ENCODE assay signal across 10 cellular contexts in the genomic region with DNA sequence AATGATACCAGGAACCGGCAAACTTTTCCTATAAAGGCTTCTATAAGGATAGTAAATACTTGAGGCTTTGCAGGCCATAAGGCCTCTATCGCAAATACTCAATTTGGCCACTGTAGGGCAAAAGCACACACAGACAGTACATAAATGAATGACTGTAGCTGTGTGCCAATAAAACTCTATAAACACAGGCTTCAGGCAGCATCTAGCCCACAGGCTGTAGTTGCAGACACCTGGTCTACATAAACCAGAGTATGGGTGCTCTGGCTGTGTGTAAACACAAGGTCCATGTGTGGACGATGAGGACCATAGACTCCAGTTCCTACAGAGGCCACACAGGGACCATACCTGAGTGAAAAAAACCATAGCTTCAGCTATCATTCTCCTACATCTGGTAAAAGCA. TPM values are rescaled to one million over a fixed set of nuclear protein-coding genes. Genes with fewer than 3 reads are reported as not detected.
DNase-seq lines count a peak whose midpoint lies in the region; ATAC-seq and TF ChIP-seq lines count a peak whose summit lies in the region.
"Had no signal": no experiment of that assay in that cellular context is flagged by ENCODE, and none has a peak within 500 bp of the region (broad histone marks: within the 10 kb centered on the region; RNA-seq: fewer than 3 reads in every experiment).

No MANE protein-coding gene starts in this region.

- H3K9me3 ChIP-seq in liver (ENCODE audit: control insufficient read depth in 4 of 4, low read length in 3 of 4), result no peaks in the 10 kb centered on the region
- no peaks in the 10 kb centered on the region for H3K9me3 ChIP-seq in thyroid gland
- no peaks in the 10 kb centered on the region for H3K9me3 ChIP-seq in A673 (ENCODE audit: low read depth, low read length, poor library complexity, severe bottlenecking)

- no peaks in the 10 kb centered on the region for H3K27me3 Mint-ChIP-seq in activated CD8-positive, alpha-beta T cell treated with anti-CD3 and anti-CD28 coated beads for 36 hours
- H3K27me3 Mint-ChIP-seq in activated CD8-positive, alpha-beta T cell treated with anti-CD3 and anti-CD28 coated beads, Interleukin-2, amount 10 ng/mL, durations not matched to agents 7 days and 5 days (ENCODE audit: low read depth), result no peaks in the 10 kb centered on the region
- no peaks in the 10 kb centered on the region for H3K27me3 Mint-ChIP-seq in activated T-helper 17 cell treated with anti-CD3 and anti-CD28 coated beads, Interleukin-2, amount 50 U/mL, for 72 hours
- H3K27me3 Mint-ChIP-seq: CD4-positive, alpha-beta memory T cell had no signal

- TF ChIP-seq RAD21 in liver (IDR thresholded peaks at IDR 0.05), result peak; percentile 64 to 76

- no peak for ATAC-seq in activated CD8-positive, alpha-beta T cell treated with anti-CD3 and anti-CD28 coated beads for 36 hours
- no peak for ATAC-seq in activated CD8-positive, alpha-beta T cell treated with anti-CD3 and anti-CD28 coated beads, Interleukin-2, amount 10 ng/mL, durations not matched to agents 7 days and 5 days
- no peak for ATAC-seq in activated T-helper 17 cell treated with anti-CD3 and anti-CD28 coated beads, Interleukin-2, amount 50 U/mL, for 72 hours (replicated peaks)

- BruUV-seq in A673 (replicated peaks; lab: Mats Ljungman, UMichigan), result no TSS peak

- no peak for TF ChIP-seq CTCF in activated CD8-positive, alpha-beta T cell treated with anti-CD3 and anti-CD28 coated beads for 36 hours (IDR thresholded peaks at IDR 0.05)
- TF ChIP-seq CTCF in liver (IDR thresholded peaks at IDR 0.05; ENCODE audit: low read depth, low read length, missing input control) (peak; percentile 34), thyroid gland (IDR thresholded peaks at IDR 0.05) (peak in 1 of 6 experiments; percentile 3), A673 (conservative IDR thresholded peaks at IDR 0.05; ENCODE audit: low read depth, low read length) (no peak)

- no peaks in the 10 kb centered on the region for H3K9me3 Mint-ChIP-seq in activated CD8-positive, alpha-beta T cell treated with anti-CD3 and anti-CD28 coated beads for 36 hours
- H3K9me3 Mint-ChIP-seq in activated CD8-positive, alpha-beta T cell treated with anti-CD3 and anti-CD28 coated beads, Interleukin-2, amount 10 ng/mL, durations not matched to agents 7 days and 5 days (ENCODE audit: insufficient read depth), result no peaks in the 10 kb centered on the region
- no peaks in the 10 kb centered on the region for H3K9me3 Mint-ChIP-seq in activated T-helper 17 cell treated with anti-CD3 and anti-CD28 coated beads, Interleukin-2, amount 50 U/mL, for 72 hours
- H3K9me3 Mint-ChIP-seq: CD4-positive, alpha-beta memory T cell had no signal

- 45% methylated on average over 3 of the region's 3 CpGs for WGBS in liver
- WGBS in thyroid gland, 2 donors, result 77 to 80% methylated on average over 3 of the region's 3 CpGs

- no peak overlapping the region for H3K4me3 ChIP-seq in liver (ENCODE audit: low read depth in 1 of 3, low read length in 3 of 3)
- no peak overlapping the region for H3K4me3 ChIP-seq in thyroid gland (replicated peaks in 1 of 3)
- H3K4me3 ChIP-seq in A673 (ENCODE audit: low read depth, low read length, poor library complexity, severe bottlenecking), result no peak overlapping the region

- peaks cover 46% of the 10 kb centered on the region for H3K4me1 Mint-ChIP-seq in activated CD8-positive, alpha-beta T cell treated with anti-CD3 and anti-CD28 coated beads for 36 hours (ENCODE audit: low read depth)
- peaks cover 21% of the 10 kb centered on the region for H3K4me1 Mint-ChIP-seq in activated CD8-positive, alpha-beta T cell treated with anti-CD3 and anti-CD28 coated beads, Interleukin-2, amount 10 ng/mL, durations not matched to agents 7 days and 5 days (ENCODE audit: low read depth)
- peaks cover 22% of the 10 kb centered on the region for H3K4me1 Mint-ChIP-seq in activated T-helper 17 cell treated with anti-CD3 and anti-CD28 coated beads, Interleukin-2, amount 50 U/mL, for 72 hours

- POLR2A ChIA-PET in activated CD8-positive, alpha-beta T cell treated with anti-CD3 and anti-CD28 coated beads for 36 hours (lab: Charles Lee), result interaction anchor here (1.1 kb wide), 1 partner anchor 11 kb away, joined by 3 read pairs; no protein-coding TSS in a partner anchor
- POLR2A ChIA-PET in activated CD8-positive, alpha-beta T cell treated with anti-CD3 and anti-CD28 coated beads, Interleukin-2, amount 10 ng/mL, durations not matched to agents 7 days and 5 days (lab: Charles Lee), result no interaction called here
- POLR2A ChIA-PET in A673 (lab: Charles Lee; ENCODE audit: low non-redundant PET), result no interaction called here

- CTCF ChIA-PET in activated CD8-positive, alpha-beta T cell treated with anti-CD3 and anti-CD28 coated beads for 36 hours (lab: Charles Lee), result interaction anchor here (2.6 to 2.9 kb wide), 2 partner anchors 30 to 80 kb away, joined by 10 to 15 read pairs; no protein-coding TSS in a partner anchor
- CTCF ChIA-PET in activated CD8-positive, alpha-beta T cell treated with anti-CD3 and anti-CD28 coated beads, Interleukin-2, amount 10 ng/mL, durations not matched to agents 7 days and 5 days (lab: Charles Lee), result interaction anchor here (1.0 to 4.3 kb wide), 2 partner anchors 80 to 317 kb away, joined by 4 to 20 read pairs; no protein-coding TSS in a partner anchor
- CTCF ChIA-PET in A673 (lab: Charles Lee), result no interaction called here

- H3K27ac ChIP-seq in angular gyrus (ENCODE audit: low read depth, low read length) (peak overlapping the region; percentile 55), liver (ENCODE audit: low read depth in 1 of 2, low read length in 2 of 2) (peak overlapping the region; percentile 0 to 21), thyroid gland (peak overlapping the region; percentile 30 to 70 (median 39)), A673 (ENCODE audit: low read depth, low read length, poor library complexity, severe bottlenecking) (no peak overlapping the region)

- no peak for DNase-seq in activated CD8-positive, alpha-beta T cell treated with anti-CD3 and anti-CD28 coated beads for 36 hours
- DNase-seq in activated CD8-positive, alpha-beta T cell treated with anti-CD3 and anti-CD28 coated beads, Interleukin-2, amount 10 ng/mL, durations not matched to agents 7 days and 5 days, result no peak
- no peak for DNase-seq in thyroid gland
- DNase-seq in A172 (ENCODE audit: low spot score), result no peak
- DNase-seq in A673 (ENCODE audit: low spot score), result no peak
- DNase-seq: CD4-positive, alpha-beta memory T cell; NCI-H187 had no signal

- TF ChIP-seq POLR2A in thyroid gland (IDR thresholded peaks at IDR 0.05), result no peak

- H3K36me3 ChIP-seq in liver (ENCODE audit: control insufficient read depth in 4 of 4, insufficient read depth in 3 of 4, low read depth in 1 of 4, low read length in 3 of 4) (peaks cover 2 to 7% (median 3%) of the 10 kb centered on the region in 4 donors), thyroid gland (no peaks in the 10 kb centered on the region), A673 (ENCODE audit: insufficient read depth, low read length, poor library complexity, severe bottlenecking) (peaks cover 10% of the 10 kb centered on the region)

- peak overlapping the region; percentile 29 for H3K27ac Mint-ChIP-seq in activated CD8-positive, alpha-beta T cell treated with anti-CD3 and anti-CD28 coated beads for 36 hours
- no peak overlapping the region for H3K27ac Mint-ChIP-seq in activated CD8-positive, alpha-beta T cell treated with anti-CD3 and anti-CD28 coated beads, Interleukin-2, amount 10 ng/mL, durations not matched to agents 7 days and 5 days
- H3K27ac Mint-ChIP-seq in activated T-helper 17 cell treated with anti-CD3 and anti-CD28 coated beads, Interleukin-2, amount 50 U/mL, for 72 hours, result no peak overlapping the region

- H3K4me3 Mint-ChIP-seq in activated CD8-positive, alpha-beta T cell treated with anti-CD3 and anti-CD28 coated beads for 36 hours, result no peak overlapping the region
- no peak overlapping the region for H3K4me3 Mint-ChIP-seq in activated CD8-positive, alpha-beta T cell treated with anti-CD3 and anti-CD28 coated beads, Interleukin-2, amount 10 ng/mL, durations not matched to agents 7 days and 5 days
- no peak overlapping the region for H3K4me3 Mint-ChIP-seq in activated T-helper 17 cell treated with anti-CD3 and anti-CD28 coated beads, Interleukin-2, amount 50 U/mL, for 72 hours
- H3K4me3 Mint-ChIP-seq: CD4-positive, alpha-beta memory T cell had no signal

- no peaks in the 10 kb centered on the region for H3K27me3 ChIP-seq in liver (ENCODE audit: control insufficient read depth in 4 of 4, insufficient read depth in 4 of 4, low read length in 3 of 4)
- no peaks in the 10 kb centered on the region for H3K27me3 ChIP-seq in thyroid gland
- H3K27me3 ChIP-seq in A673 (replicated peaks; ENCODE audit: insufficient read depth, low read depth, low read length, poor library complexity), result no peaks in the 10 kb centered on the region

- intact Hi-C loops in activated CD8-positive, alpha-beta T cell treated with anti-CD3 and anti-CD28 coated beads for 36 hours (cut with micrococcal nuclease), result no loop called here
- intact Hi-C loops in thyroid gland (cut with DNase I), result no loop called here
- intact Hi-C loops in A673 (cut with micrococcal nuclease; ENCODE audit: unreplicated experiment), result no loop called here

- H3K36me3 Mint-ChIP-seq in activated CD8-positive, alpha-beta T cell treated with anti-CD3 and anti-CD28 coated beads for 36 hours (ENCODE audit: low read depth), result peaks cover 24% of the 10 kb centered on the region
- peaks cover 49% of the 10 kb centered on the region for H3K36me3 Mint-ChIP-seq in activated CD8-positive, alpha-beta T cell treated with anti-CD3 and anti-CD28 coated beads, Interleukin-2, amount 10 ng/mL, durations not matched to agents 7 days and 5 days (ENCODE audit: low read depth)
- peaks cover 86% of the 10 kb centered on the region for H3K36me3 Mint-ChIP-seq in activated T-helper 17 cell treated with anti-CD3 and anti-CD28 coated beads, Interleukin-2, amount 50 U/mL, for 72 hours (ENCODE audit: low read depth)

- H3K4me1 ChIP-seq in liver (ENCODE audit: control insufficient read depth in 4 of 4, insufficient read depth in 4 of 4, low read length in 3 of 4) (peaks cover 0 to 10% (median 4%) of the 10 kb centered on the region in 4 donors), thyroid gland (peaks cover 22 to 31% of the 10 kb centered on the region in 2 donors), A673 (ENCODE audit: insufficient read depth, low read length, poor library complexity, severe bottlenecking) (no peaks in the 10 kb centered on the region)

- H3K9ac ChIP-seq in liver (ENCODE audit: low read depth in 1 of 2, low read length in 2 of 2), result peak overlapping the region in 1 of 2 donors; percentile 30

TF ChIP-seq in liver, 16 proteins besides CTCF, POLR2A, EP300 and RAD21 (continues in another document):
- no peak for TF ChIP-seq EGR1 (IDR thresholded peaks at IDR 0.05; ENCODE audit: low read depth in 2 of 2)

RNA-seq across cellular contexts. Expression of a gene that starts 52.2 kb away (rescaled TPM):
- total RNA-seq in activated CD8-positive, alpha-beta T cell treated with anti-CD3 and anti-CD28 coated beads for 36 hours, result 10 to 100 TPM; 31.9 to 33.4 TPM
- total RNA-seq in activated CD8-positive, alpha-beta T cell treated with anti-CD3 and anti-CD28 coated beads, Interleukin-2, amount 10 ng/mL, durations not matched to agents 7 days and 5 days, result 10 to 100 TPM; 44.3 to 44.7 TPM
- 10 to 100 TPM in 1 of 2 donors, 1 to 10 TPM in 1; 9.3 to 23.5 TPM for total RNA-seq in liver
- 1 to 10 TPM; 3.3 to 4.4 TPM for polyA plus RNA-seq in liver
- total RNA-seq in thyroid gland, result 10 to 100 TPM; 29.7 to 42.4 (median 30.9) TPM
- 19.6 and 22.1 TPM in 2 replicates for total RNA-seq in A172 (2014; rRNA removed; shearing (Covaris generic))
- total RNA-seq in activated T-helper 17 cell treated with anti-CD3 and anti-CD28 coated beads, Interleukin-2, amount 50 U/mL, for 72 hours, result 10 to 100 TPM; 35.3 to 39.4 TPM
- 31.3 and 35.2 TPM in 2 replicates for total RNA-seq in A673 (2021)
